In the genomic region with DNA sequence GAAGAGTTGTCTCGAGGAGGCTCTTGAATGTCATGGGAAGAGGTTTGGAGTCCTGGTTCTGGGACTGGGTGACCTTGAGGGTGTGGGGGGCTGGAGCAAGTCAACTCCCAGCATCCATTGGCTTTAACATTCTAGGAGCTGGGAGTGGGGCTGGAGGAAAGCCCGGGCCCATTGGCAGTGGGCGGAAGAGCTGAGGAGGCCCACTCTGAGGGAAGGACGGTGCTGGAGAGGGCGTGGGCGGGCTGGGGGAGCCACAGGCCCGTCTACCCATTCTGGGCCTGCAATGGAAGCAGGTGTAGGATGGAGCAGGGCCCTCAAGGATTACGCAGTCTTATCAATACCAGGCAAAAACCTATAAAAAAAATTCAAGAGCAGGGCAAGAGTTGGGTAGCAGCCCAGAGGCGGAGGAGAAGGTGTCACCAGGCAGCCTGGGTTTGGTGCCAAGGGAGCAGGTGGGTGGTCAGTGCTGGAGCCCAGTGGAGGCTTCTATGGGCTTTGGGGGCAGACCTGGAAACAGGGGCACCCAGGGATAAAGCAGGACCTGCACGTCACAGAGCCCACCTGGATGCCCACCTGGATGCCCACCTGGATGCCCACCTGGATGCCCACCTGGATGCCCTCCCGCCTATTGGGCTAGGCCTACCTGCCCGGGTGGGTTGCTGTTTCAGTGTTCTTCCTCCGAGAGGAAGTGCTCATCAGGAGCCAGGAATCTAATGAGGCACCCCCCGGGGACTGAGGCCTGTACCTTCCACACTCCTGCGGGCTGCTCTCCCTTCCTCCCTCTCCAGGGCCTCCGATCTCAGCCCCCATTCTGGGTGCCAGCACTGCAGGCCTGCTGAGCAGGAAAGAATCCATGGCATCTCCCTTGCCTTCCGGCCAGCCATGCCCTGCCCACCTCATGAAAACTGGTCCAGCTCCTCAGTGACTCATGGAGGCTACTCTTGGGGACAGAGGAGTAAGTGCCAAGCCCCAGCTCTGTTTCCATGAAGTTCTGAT, we compare ENCODE assay signal across 22 cellular contexts.
A peak's percentile ranks its signal among the peaks of the same experiment; 100 is the strongest.
DNase-seq lines count a peak whose midpoint lies in the region; TF ChIP-seq lines count a peak whose summit lies in the region.
"Had no signal": no experiment of that assay in that cellular context is flagged by ENCODE, and none has a peak within 500 bp of the region (broad histone marks: within the 10 kb centered on the region; RNA-seq: fewer than 3 reads in every experiment).

No MANE protein-coding gene starts in this region.

- H3K4me2 ChIP-seq in GM23248 (ENCODE audit: unreplicated experiment) = no peak overlapping the region

- H3K79me2 ChIP-seq in GM23248 (ENCODE audit: insufficient read depth) = peaks cover 100% of the 10 kb centered on the region

- H3K27me3 ChIP-seq in GM23248 (replicated peaks; ENCODE audit: insufficient read depth) = no peaks in the 10 kb centered on the region
- H3K27me3 ChIP-seq: pancreas, uterus had no signal

- in situ Hi-C loops in GM23248 (cut with MboI) = no loop called here

- 0 out of 2 replicates have a peak, but pooled peaks cover 7% of the 10 kb centered on the region for H3F3A ChIP-seq in GM23248 (ENCODE audit: insufficient read depth)

- TF ChIP-seq CTCF in coronary artery (IDR thresholded peaks at IDR 0.05) = no peak

- no peaks in the 10 kb centered on the region for H3K9me3 ChIP-seq in GM23248 (ENCODE audit: low read depth)
- H3K9me3 ChIP-seq: pancreas, uterus had no signal

- peaks cover 28% of the 10 kb centered on the region for H3K4me1 ChIP-seq in GM23248 (ENCODE audit: insufficient read depth)
- H3K4me1 ChIP-seq: pancreas, uterus had no signal

- H3K9ac ChIP-seq in GM23248 = no peak overlapping the region

- H3K9me2 ChIP-seq in GM23248 (ENCODE audit: insufficient read depth) = no peaks in the 10 kb centered on the region

- H3K27ac ChIP-seq in GM23248 (no peak overlapping the region), coronary artery (peak overlapping the region in 1 of 2 donors; percentile 88)
- H3K27ac ChIP-seq: C4-2B, pancreas, uterus had no signal

- WGBS in GM23248 (ENCODE audit: low coverage in 1 of 2, low lambda C conversion rate in 2 of 2, missing lambda C conversion rate in 2 of 2), 2 experiments = 79 to 81% methylated on average over 17 of the region's 17 CpGs

- no peak overlapping the region for H2AFZ ChIP-seq in GM23248

- H3K4me3 ChIP-seq in GM23248 = no peak overlapping the region
- H3K4me3 ChIP-seq in coronary artery = no peak overlapping the region
- H3K4me3 ChIP-seq: pancreas, uterus had no signal

- H3K36me3 ChIP-seq in GM23248 (ENCODE audit: low read depth) = no peaks in the 10 kb centered on the region
- H3K36me3 ChIP-seq: pancreas, uterus had no signal

- H4K20me1 ChIP-seq in GM23248 (ENCODE audit: insufficient read depth) = peaks cover 31% of the 10 kb centered on the region; the same call in 1 of the 2 replicates

- DNase-seq in 8988T (peak; percentile 57), GM23248 (peak; percentile 62), amniotic stem cell (lab: John Stamatoyannopoulos, UW) (peak; percentile 16), kidney tubule cell (ENCODE audit: low spot score) (peak; percentile 24), DMS 273 treated with DMSO at 0.1 percent for 48 hours (lab: John Stamatoyannopoulos, UW) (no peak), NCI-H748 (lab: John Stamatoyannopoulos, UW; ENCODE audit: unreplicated experiment) (no peak), coronary artery (ENCODE audit: low spot score) (no peak)
- no peak for DNase-seq in activated CD4-positive, alpha-beta T cell treated with anti-CD3 and anti-CD28 coated beads for 4 hours
- DNase-seq: ACHN; activated naive CD4-positive, alpha-beta T cell treated with anti-CD3 and anti-CD28 coated beads, Interleukin-2, amount 10 ng/mL, durations not matched to agents 7 days and 5 days; activated T-cell treated with anti-CD3 and anti-CD28 coated beads, Interleukin-2, amount 50 U/mL, for 48 hours; anterior cingulate cortex; Karpas-422; NCI-H1092; NCI-H187 treated with DMSO at 0.1 percent for 48 hours; NCI-H774; SHP77 treated with DMSO at 0.1 percent for 48 hours; stimulated activated CD8-positive, alpha-beta memory T cell treated with anti-CD3 and anti-CD28 coated beads, Interleukin-4, amount 100 ng/mL, for 48 hours; T-cell; uterus had no signal

Comparison
In these comparisons a context has a peak if more than half of its experiments do, and no peak if none do; other contexts are left out.
1. DNase-seq: peak in 8988T (single experiment), GM23248 (single experiment), amniotic stem cell (single experiment) and kidney tubule cell (single experiment); none in DMS 273 treated with DMSO at 0.1 percent for 48 hours (single experiment), NCI-H748 (single experiment), coronary artery (single experiment) and activated CD4-positive, alpha-beta T cell treated with anti-CD3 and anti-CD28 coated beads for 4 hours (0 of 2).